ENCODE assay signal across 9 cellular contexts in genomic region chr16:75306102-75306762, GRCh38. TPM values are rescaled to one million over a fixed set of nuclear protein-coding genes. Genes with fewer than 3 reads are reported as not detected.
A peak's percentile ranks its signal among the peaks of the same experiment; 100 is the strongest.
DNase-seq lines count a peak whose midpoint lies in the region; ATAC-seq and TF ChIP-seq lines count a peak whose summit lies in the region.
"Had no signal": no experiment of that assay in that cellular context is flagged by ENCODE, and none has a peak within 500 bp of the region (broad histone marks: within the 10 kb centered on the region; RNA-seq: fewer than 3 reads in every experiment).

No MANE protein-coding gene starts in this region.

- peaks cover 38% of the 10 kb centered on the region for H3K4me1 Mint-ChIP-seq in CD4-positive, alpha-beta T cell (ENCODE audit: low read depth)

- intact Hi-C loops in ascending aorta (cut with DNase I) (loop anchor here (2.0 kb wide), 1 partner anchor 37 kb away; no protein-coding TSS in a partner anchor), sciatic nerve (cut with DNase I) (no loop called here)
- intact Hi-C loops in CD4-positive, alpha-beta T cell (cut with DNase I, micrococcal nuclease): no loop called here

- POLR2A ChIA-PET in CD4-positive, alpha-beta T cell (lab: Charles Lee): no interaction called here

- H3K4me1 ChIP-seq in HUES64 (ENCODE audit: insufficient read depth, low read length) (peaks cover 6% of the 10 kb centered on the region; the same call in 1 of the 2 replicates), ascending aorta (peaks cover 18 to 36% of the 10 kb centered on the region in 2 donors)

- peaks cover 48% of the 10 kb centered on the region for H3K36me3 Mint-ChIP-seq in CD4-positive, alpha-beta T cell (ENCODE audit: low read depth)

- H3K4me3 Mint-ChIP-seq in CD4-positive, alpha-beta T cell: no peak overlapping the region

- WGBS in HUES64: 88% methylated on average over 9 of the region's 9 CpGs

- no peak overlapping the region for H3K27ac Mint-ChIP-seq in CD4-positive, alpha-beta T cell

- H3K36me3 ChIP-seq in HUES64 (ENCODE audit: insufficient read depth, low read length) (peaks cover 32% of the 10 kb centered on the region), ascending aorta (peaks cover 5 to 6% of the 10 kb centered on the region in 2 donors), kidney epithelial cell (ENCODE audit: control insufficient read depth, insufficient read depth, low read length) (no peaks in the 10 kb centered on the region)

- H3K9ac ChIP-seq in HUES64 (ENCODE audit: low read depth, low read length): no peak overlapping the region

- CTCF ChIA-PET in CD4-positive, alpha-beta T cell (lab: Charles Lee): no interaction called here

- H3K9me3 ChIP-seq in HUES64 (ENCODE audit: insufficient read depth, low read depth, low read length) (no peaks in the 10 kb centered on the region), ascending aorta (no peaks in the 10 kb centered on the region)
- no peaks in the 10 kb centered on the region for H3K9me3 ChIP-seq in CD4-positive, alpha-beta T cell (ENCODE audit: control insufficient read depth, low read length)

- ATAC-seq in CD4-positive, alpha-beta T cell (ENCODE audit: poor library complexity): no peak
- ATAC-seq in sciatic nerve (no peak), GM19463 (IDR thresholded peaks at IDR 0.05; ENCODE audit: unreplicated experiment) (no peak)

- DNase-seq in ascending aorta (ENCODE audit: low spot score in 2 of 2) (no peak), kidney epithelial cell (ENCODE audit: low read depth) (peak; percentile 41), substantia nigra (lab: John Stamatoyannopoulos, UW) (peak in 8 of 49 donors; percentile 2 to 36 (median 10)), AG08396 (ENCODE audit: low spot score) (no peak), sciatic nerve (ENCODE audit: low spot score) (no peak)
- DNase-seq in CD4-positive, alpha-beta T cell: no peak

- peak overlapping the region; percentile 43; the same call in 1 of the 2 replicates for H3K27ac ChIP-seq in HUES64 (ENCODE audit: low read depth, low read length)
- peak overlapping the region; percentile 78 to 93 for H3K27ac ChIP-seq in ascending aorta
- peak overlapping the region; percentile 90 for H3K27ac ChIP-seq in substantia nigra (ENCODE audit: low read depth, low read length, poor library complexity, severe bottlenecking)
- no peak overlapping the region for H3K27ac ChIP-seq in CD4-positive, alpha-beta T cell (ENCODE audit: low read depth, low read length)

- H3K27me3 Mint-ChIP-seq in CD4-positive, alpha-beta T cell: no peaks in the 10 kb centered on the region

- TF ChIP-seq CTCF in ascending aorta (IDR thresholded peaks at IDR 0.05) (no peak), kidney epithelial cell (IDR thresholded peaks at IDR 0.05; ENCODE audit: insufficient read depth, low read length, poor library complexity, severe bottlenecking) (no peak)
- no peak for TF ChIP-seq CTCF in CD4-positive, alpha-beta T cell (IDR thresholded peaks at IDR 0.05)

- H3K9me3 Mint-ChIP-seq in CD4-positive, alpha-beta T cell: no peaks in the 10 kb centered on the region
- H3K9me3 Mint-ChIP-seq: naive thymus-derived CD4-positive, alpha-beta T cell had no signal

- no peaks in the 10 kb centered on the region for H3K27me3 ChIP-seq in HUES64 (ENCODE audit: insufficient read depth, low read length)
- H3K27me3 ChIP-seq in ascending aorta: no peaks in the 10 kb centered on the region
- no peaks in the 10 kb centered on the region for H3K27me3 ChIP-seq in kidney epithelial cell (ENCODE audit: control insufficient read depth, insufficient read depth, low read length)
- no peaks in the 10 kb centered on the region for H3K27me3 ChIP-seq in CD4-positive, alpha-beta T cell (ENCODE audit: control insufficient read depth, insufficient read depth, low read length)

- no peak overlapping the region for H3K4me3 ChIP-seq in HUES64 (ENCODE audit: low read length)
- H3K4me3 ChIP-seq in ascending aorta: peak overlapping the region; percentile 27 to 41
- H3K4me3 ChIP-seq in kidney epithelial cell (ENCODE audit: low read depth, low read length): no peak overlapping the region

RNA-seq across cellular contexts. Expression of gene BCAR1, which starts 54.8 kb away (rescaled TPM):
- polyA plus RNA-seq in HUES64 (2013, experiment 1 of 2): 43.7 TPM
- polyA plus RNA-seq in HUES64 (2013, experiment 2 of 2): 40.2 TPM
- total RNA-seq in ascending aorta (243 TPM), kidney epithelial cell (93.8 and 119 TPM in 2 replicates), sciatic nerve (71.7 TPM)
- total RNA-seq in CD4-positive, alpha-beta T cell: under 1 TPM; 0.08 to 0.17 TPM
- total RNA-seq: naive thymus-derived CD4-positive, alpha-beta T cell had no signal
- polyA plus RNA-seq: naive thymus-derived CD4-positive, alpha-beta T cell had no signal

Comparison
In these comparisons a context has a peak if more than half of its experiments do, and no peak if none do; other contexts are left out.
1. H3K4me3 ChIP-seq: peak in ascending aorta (2 of 2); none in HUES64 (single experiment) and kidney epithelial cell (single experiment).
2. RNA of gene BCAR1, which starts 54.8 kb away (total RNA-seq): 243 TPM in ascending aorta (single experiment), 93.8 to 119 TPM in kidney epithelial cell and 71.7 TPM in sciatic nerve (single experiment); 0.08 to 0.17 TPM in CD4-positive, alpha-beta T cell; every median in the first group is over 10 times any median in the second.